In genomic region chr10:120613180-120613579, GRCh38 we compare ENCODE assay signal across 2 cellular contexts.
TF ChIP-seq lines count a peak whose summit lies in the region.

No MANE protein-coding gene starts in this region.

TF ChIP-seq in SK-N-SH, 30 proteins besides CTCF, POLR2A, EP300 and RAD21 (continued from another document):
- TF ChIP-seq IRF3 (IDR thresholded peaks at IDR 0.05; ENCODE audit: low read depth, low read length) (no peak), FOXJ3 (CRISPR knock-in tag; IDR thresholded peaks at IDR 0.05) (no peak)

TF ChIP-seq in SK-N-SH treated with all-trans-retinoic acid at 6 μM for 48 hours, 23 proteins besides CTCF, POLR2A, EP300 and RAD21:
- TF ChIP-seq TSHZ2 (CRISPR knock-in tag; IDR thresholded peaks at IDR 0.05) (no peak), ZFP3 (CRISPR knock-in tag; IDR thresholded peaks at IDR 0.05) (no peak), PPARA (CRISPR knock-in tag; IDR thresholded peaks at IDR 0.05; ENCODE audit: borderline replicate concordance) (no peak), GLIS3 (CRISPR knock-in tag; IDR thresholded peaks at IDR 0.05) (no peak), PATZ1 (CRISPR knock-in tag; IDR thresholded peaks at IDR 0.05; ENCODE audit: borderline replicate concordance) (no peak), TOX (CRISPR knock-in tag; IDR thresholded peaks at IDR 0.05; ENCODE audit: borderline replicate concordance) (no peak), ZC3H10 (CRISPR knock-in tag; IDR thresholded peaks at IDR 0.05) (no peak), RARB (CRISPR knock-in tag; IDR thresholded peaks at IDR 0.05) (no peak), CSRNP3 (CRISPR knock-in tag; IDR thresholded peaks at IDR 0.05) (no peak), ESRRG (CRISPR knock-in tag; IDR thresholded peaks at IDR 0.05) (no peak), BACH2 (CRISPR knock-in tag; IDR thresholded peaks at IDR 0.05; ENCODE audit: borderline replicate concordance) (no peak), SNAI2 (CRISPR knock-in tag; IDR thresholded peaks at IDR 0.05) (no peak), CSDC2 (CRISPR knock-in tag; IDR thresholded peaks at IDR 0.05) (no peak), POU6F1 (CRISPR knock-in tag; IDR thresholded peaks at IDR 0.05; ENCODE audit: borderline replicate concordance, low read depth) (no peak), OSR1 (CRISPR knock-in tag; IDR thresholded peaks at IDR 0.05) (no peak), ZNF565 (CRISPR knock-in tag; conservative IDR thresholded peaks at IDR 0.05; ENCODE audit: low read depth) (no peak), ZFP30 (CRISPR knock-in tag; IDR thresholded peaks at IDR 0.05) (no peak), ZNF70 (CRISPR knock-in tag; IDR thresholded peaks at IDR 0.05) (no peak)
